Comparison of ENCODE assay signal across 11 cellular contexts in the genomic region with DNA sequence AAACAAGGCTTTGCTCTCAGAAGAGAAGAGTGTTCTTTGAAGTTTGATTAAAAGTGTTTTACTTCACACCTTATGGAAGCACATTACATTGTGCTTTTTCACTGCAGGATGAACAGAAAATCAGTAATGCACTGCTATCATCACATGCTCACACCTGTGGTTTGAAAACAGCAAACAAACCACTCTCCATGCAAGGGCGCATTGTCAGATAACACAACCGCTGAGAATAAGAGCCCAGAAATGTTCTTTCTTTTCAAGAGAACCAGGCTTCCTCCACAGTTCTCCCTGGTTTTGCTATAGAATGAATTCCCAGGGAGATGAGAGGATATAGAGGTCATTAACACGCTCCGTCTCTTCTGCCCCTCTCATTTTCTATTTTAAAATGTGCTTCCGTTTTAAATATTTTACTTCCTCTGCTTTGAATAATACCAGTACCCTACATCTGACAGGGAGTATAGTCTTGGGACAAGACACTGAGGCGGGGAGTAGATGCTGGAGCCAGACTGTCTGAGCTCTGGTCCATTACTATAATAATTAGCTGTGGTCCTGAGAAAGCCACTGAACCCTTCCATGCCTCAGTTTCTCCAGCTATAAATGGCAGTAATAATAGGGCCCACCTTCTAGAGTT.
DNase-seq lines count a peak whose midpoint lies in the region; ATAC-seq lines count a peak whose summit lies in the region.
"Had no signal": no experiment of that assay in that cellular context is flagged by ENCODE, and none has a peak within 500 bp of the region (broad histone marks: within the 10 kb centered on the region; RNA-seq: fewer than 3 reads in every experiment).

No MANE protein-coding gene starts in this region.

- peaks cover 28 to 35% (median 31%) of the 10 kb centered on the region in 10 experiments for H3K4me1 ChIP-seq in BLaER1 treated with 17β-estradiol and CSF1 and Interleukin-3, amounts not matched to agents 10 nM and 100 nM
- H3K4me1 ChIP-seq: Peyer's patch had no signal

- ATAC-seq in GM18519 (IDR thresholded peaks at IDR 0.05; ENCODE audit: low FRiP score, unreplicated experiment) = peak; percentile 21
- peak; percentile 4 for ATAC-seq in esophagus mucosa
- no peak for ATAC-seq in GM21619 (IDR thresholded peaks at IDR 0.05; ENCODE audit: unreplicated experiment)

- no peaks in the 10 kb centered on the region for H3K36me3 ChIP-seq in BLaER1 treated with 17β-estradiol and CSF1 and Interleukin-3, amounts not matched to agents 10 nM and 100 nM
- H3K36me3 ChIP-seq: Peyer's patch had no signal

- H3K4me2 ChIP-seq in BLaER1 treated with 17β-estradiol and CSF1 and Interleukin-3, amounts not matched to agents 10 nM and 100 nM = peak overlapping the region; percentile 66 to 82 (median 77)

- peak overlapping the region in 1 of 10 experiments; percentile 12; a peak in 2 of 20 replicates for H3K4me3 ChIP-seq in BLaER1 treated with 17β-estradiol and CSF1 and Interleukin-3, amounts not matched to agents 10 nM and 100 nM
- H3K4me3 ChIP-seq: Peyer's patch had no signal

- peak overlapping the region in 7 of 11 experiments; percentile 2 to 43 (median 15); a peak in 9 of 22 replicates for H3K27ac ChIP-seq in BLaER1 treated with 17β-estradiol and CSF1 and Interleukin-3, amounts not matched to agents 10 nM and 100 nM
- H3K27ac ChIP-seq: C4-2B had no signal

- no peaks in the 10 kb centered on the region for H3K9me3 ChIP-seq in BLaER1 treated with 17β-estradiol and CSF1 and Interleukin-3, amounts not matched to agents 10 nM and 100 nM (replicated peaks in 1 of 11)
- H3K9me3 ChIP-seq: Peyer's patch had no signal

- in situ Hi-C loops in ACHN (cut with HindIII; ENCODE audit: low pct_ligation_motif_present, low pct_unique_long_range_greater_than_20kb, low sequenced_read_pairs) = no loop called here

- H4K20me1 ChIP-seq in BLaER1 treated with 17β-estradiol and CSF1 and Interleukin-3, amounts not matched to agents 10 nM and 100 nM = no peaks in the 10 kb centered on the region

- H3K9ac ChIP-seq in BLaER1 treated with 17β-estradiol and CSF1 and Interleukin-3, amounts not matched to agents 10 nM and 100 nM = 0 out of 22 replicates have a peak overlapping the region, but pooled peaks of 2 of the 11 experiments have one; percentile 5 to 9

- peak; percentile 23 for DNase-seq in OCI-M1 (lab: John Stamatoyannopoulos, UW)
- no peak for DNase-seq in NCI-H146 treated with DMSO at 0.1 percent for 48 hours (lab: John Stamatoyannopoulos, UW; ENCODE audit: unreplicated experiment)
- DNase-seq in NCI-H146 (lab: John Stamatoyannopoulos, UW) = no peak
- no peak for DNase-seq in ACHN
- DNase-seq: NCI-H2081 had no signal

- no peaks in the 10 kb centered on the region for H3K27me3 ChIP-seq in BLaER1 treated with 17β-estradiol and CSF1 and Interleukin-3, amounts not matched to agents 10 nM and 100 nM
- H3K27me3 ChIP-seq: Peyer's patch had no signal
